16 cellular contexts compared by ENCODE assay signal in the genomic region with DNA sequence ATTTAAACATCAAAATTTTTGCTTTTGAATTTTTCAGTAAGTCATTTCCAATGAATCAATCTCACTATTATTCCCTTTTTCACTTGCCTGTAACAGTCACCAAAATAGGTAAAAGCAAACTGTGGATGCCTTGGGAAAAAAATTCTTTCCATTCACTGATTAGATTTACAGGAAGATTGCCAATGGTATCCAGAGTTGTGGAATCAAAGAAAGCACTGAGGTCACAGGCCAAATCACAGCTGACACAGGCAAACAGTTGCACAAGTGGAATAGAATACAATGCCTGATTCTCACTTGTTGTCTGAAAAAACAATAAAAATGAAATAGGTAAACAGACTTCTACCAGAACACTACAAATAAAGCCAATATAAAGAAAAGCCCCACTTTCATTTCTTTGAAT. TPM values are rescaled to one million over a fixed set of nuclear protein-coding genes. Genes with fewer than 3 reads are reported as not detected.
DNase-seq lines count a peak whose midpoint lies in the region; ATAC-seq and TF ChIP-seq lines count a peak whose summit lies in the region.
"Had no signal": no experiment of that assay in that cellular context is flagged by ENCODE, and none has a peak within 500 bp of the region (broad histone marks: within the 10 kb centered on the region; RNA-seq: fewer than 3 reads in every experiment).

No MANE protein-coding gene starts in this region.

- H3K27ac ChIP-seq in right lobe of liver (peak overlapping the region in 1 of 3 donors; percentile 38), colonic mucosa (no peak overlapping the region)
- H3K27ac ChIP-seq: heart left ventricle, SJSA1, upper lobe of left lung had no signal

- no peak for DNase-seq in activated naive CD4-positive, alpha-beta T cell treated with anti-CD3 and anti-CD28 coated beads, Interleukin-2, amount 50 U/mL, for 16 hours
- DNase-seq in endothelial cell (ENCODE audit: low spot score) (no peak), right lobe of liver (no peak), colonic mucosa (no peak), foreskin melanocyte (no peak), mesenteric fat pad (ENCODE audit: low spot score) (no peak)
- DNase-seq: activated CD8-positive, alpha-beta memory T cell treated with anti-CD3 and anti-CD28 coated beads, Interleukin-2, amount 10 ng/mL, durations not matched to agents 7 days and 5 days; activated gamma-delta T cell treated with Interleukin-2 at 50 U/mL for 16 hours; CD8-positive, alpha-beta T cell; heart left ventricle; NCI-H2081; NCI-H526; upper lobe of left lung had no signal

- intact Hi-C loops in right lobe of liver (cut with DNase I) (no loop called here), colonic mucosa (cut with DNase I) (loop anchor here (5.0 to 10.0 kb wide), 2 partner anchors 199 to 432 kb away; no protein-coding TSS in a partner anchor)

- TF ChIP-seq CTCF in endothelial cell (IDR thresholded peaks at IDR 0.05; ENCODE audit: unreplicated experiment) (no peak), right lobe of liver (IDR thresholded peaks at IDR 0.05) (no peak), colonic mucosa (IDR thresholded peaks at IDR 0.05) (no peak)

- TF ChIP-seq POLR2A in right lobe of liver (IDR thresholded peaks at IDR 0.05), result no peak

- H3K9ac ChIP-seq in colonic mucosa (ENCODE audit: low read depth in 2 of 2, low read length in 2 of 2), result no peak overlapping the region

- no peaks in the 10 kb centered on the region for H3K27me3 Mint-ChIP-seq in activated naive CD4-positive, alpha-beta T cell treated with anti-CD3 and anti-CD28 coated beads, Interleukin-2, amount 50 U/mL, for 24 hours
- H3K27me3 Mint-ChIP-seq in endothelial cell (ENCODE audit: unreplicated experiment), result no peaks in the 10 kb centered on the region
- H3K27me3 Mint-ChIP-seq: activated CD8-positive, alpha-beta memory T cell treated with anti-CD3 and anti-CD28 coated beads, Interleukin-2, amount 10 ng/mL, durations not matched to agents 7 days and 5 days had no signal

- no peak overlapping the region for H3K4me3 Mint-ChIP-seq in activated naive CD4-positive, alpha-beta T cell treated with anti-CD3 and anti-CD28 coated beads, Interleukin-2, amount 50 U/mL, for 24 hours
- H3K4me3 Mint-ChIP-seq in endothelial cell (ENCODE audit: unreplicated experiment), result no peak overlapping the region
- H3K4me3 Mint-ChIP-seq: activated CD8-positive, alpha-beta memory T cell treated with anti-CD3 and anti-CD28 coated beads, Interleukin-2, amount 10 ng/mL, durations not matched to agents 7 days and 5 days; CD8-positive, alpha-beta T cell had no signal

- peaks cover 4 to 45% (median 12%) of the 10 kb centered on the region in 4 donors for H3K36me3 ChIP-seq in right lobe of liver
- peaks cover 4% of the 10 kb centered on the region for H3K36me3 ChIP-seq in colonic mucosa

- H3K4me1 Mint-ChIP-seq in activated naive CD4-positive, alpha-beta T cell treated with anti-CD3 and anti-CD28 coated beads, Interleukin-2, amount 50 U/mL, for 24 hours, result no peaks in the 10 kb centered on the region
- no peaks in the 10 kb centered on the region for H3K4me1 Mint-ChIP-seq in endothelial cell (ENCODE audit: unreplicated experiment)

- H3K36me3 Mint-ChIP-seq in activated naive CD4-positive, alpha-beta T cell treated with anti-CD3 and anti-CD28 coated beads, Interleukin-2, amount 50 U/mL, for 24 hours, result peaks cover 7% of the 10 kb centered on the region
- H3K36me3 Mint-ChIP-seq in endothelial cell (ENCODE audit: low read depth, unreplicated experiment), result peaks cover 8% of the 10 kb centered on the region

- H3K4me1 ChIP-seq in right lobe of liver (peaks cover 0 to 5% (median 2%) of the 10 kb centered on the region in 4 donors), colonic mucosa (no peaks in the 10 kb centered on the region)
- H3K4me1 ChIP-seq: SJSA1, upper lobe of left lung had no signal

- H3K27me3 ChIP-seq in right lobe of liver, result no peaks in the 10 kb centered on the region
- H3K27me3 ChIP-seq in colonic mucosa, result no peaks in the 10 kb centered on the region
- H3K27me3 ChIP-seq: heart left ventricle, SJSA1, upper lobe of left lung had no signal

- H3K4me3 ChIP-seq in right lobe of liver (no peak overlapping the region), colonic mucosa (no peak overlapping the region)
- H3K4me3 ChIP-seq: heart left ventricle, SJSA1, upper lobe of left lung had no signal

- ATAC-seq in right lobe of liver, result peak; percentile 69 to 90 (median 76)
- ATAC-seq in GM18873 (IDR thresholded peaks at IDR 0.05; ENCODE audit: low FRiP score, unreplicated experiment), result no peak
- ATAC-seq: CD8-positive, alpha-beta T cell; heart left ventricle had no signal

- H3K9me3 ChIP-seq in right lobe of liver (no peaks in the 10 kb centered on the region), colonic mucosa (no peaks in the 10 kb centered on the region)
- H3K9me3 ChIP-seq: heart left ventricle, SJSA1, upper lobe of left lung had no signal

- no peaks in the 10 kb centered on the region for H3K9me3 Mint-ChIP-seq in activated naive CD4-positive, alpha-beta T cell treated with anti-CD3 and anti-CD28 coated beads, Interleukin-2, amount 50 U/mL, for 24 hours
- H3K9me3 Mint-ChIP-seq in endothelial cell (ENCODE audit: unreplicated experiment), result no peaks in the 10 kb centered on the region
- H3K9me3 Mint-ChIP-seq: CD8-positive, alpha-beta T cell had no signal

- peak overlapping the region; percentile 23 for H3K27ac Mint-ChIP-seq in activated naive CD4-positive, alpha-beta T cell treated with anti-CD3 and anti-CD28 coated beads, Interleukin-2, amount 50 U/mL, for 24 hours
- peak overlapping the region; percentile 10 for H3K27ac Mint-ChIP-seq in endothelial cell (ENCODE audit: unreplicated experiment)
- H3K27ac Mint-ChIP-seq: CD8-positive, alpha-beta T cell had no signal

RNA-seq across cellular contexts. Expression of gene LTN1, which starts 48.4 kb away (rescaled TPM):
- total RNA-seq in endothelial cell (ENCODE audit: unreplicated experiment) (23.6 TPM), right lobe of liver (10 to 100 TPM; 10.7 to 13.9 (median 12.7) TPM), colonic mucosa (10 to 100 TPM; 21.1 to 33.2 TPM), mesenteric fat pad (22.6 TPM)
